ENCODE assay signal across 9 cellular contexts in genomic region chr5:100706796-100707195, GRCh38.
DNase-seq lines count a peak whose midpoint lies in the region; ATAC-seq and TF ChIP-seq lines count a peak whose summit lies in the region.
"Had no signal": no experiment of that assay in that cellular context is flagged by ENCODE, and none has a peak within 500 bp of the region (broad histone marks: within the 10 kb centered on the region; RNA-seq: fewer than 3 reads in every experiment).

No MANE protein-coding gene starts in this region.

- H3K9ac ChIP-seq in KMS-11 (no peak overlapping the region), mammary epithelial cell (ENCODE audit: insufficient read depth, low read length) (no peak overlapping the region)

- dilution Hi-C loops in mammary epithelial cell (cut with HindIII; ENCODE audit: low sequenced_read_pairs), result no loop called here

- no peaks in the 10 kb centered on the region for H3K27me3 ChIP-seq in KMS-11 (ENCODE audit: insufficient read depth, low read depth)
- no peaks in the 10 kb centered on the region for H3K27me3 ChIP-seq in mammary epithelial cell (ENCODE audit: insufficient read depth, low read length)

- no peaks in the 10 kb centered on the region for H3K27me3 Mint-ChIP-seq in neural crest cell (ENCODE audit: low read depth)

- H2AFZ ChIP-seq in KMS-11 (ENCODE audit: low read depth) (no peak overlapping the region), mammary epithelial cell (ENCODE audit: low read depth, low read length) (no peak overlapping the region)

- H3K4me1 ChIP-seq in KMS-11 (ENCODE audit: low read depth, poor library complexity, severe bottlenecking), result no peaks in the 10 kb centered on the region
- H3K4me1 ChIP-seq in mammary epithelial cell (ENCODE audit: insufficient read depth, low read length), result no peaks in the 10 kb centered on the region

- ATAC-seq in GM18519 (IDR thresholded peaks at IDR 0.05; ENCODE audit: low FRiP score, unreplicated experiment), result peak; percentile 65
- no peak for ATAC-seq in GM19035 (IDR thresholded peaks at IDR 0.05; ENCODE audit: unreplicated experiment)

- H3K27ac ChIP-seq in KMS-11 (no peak overlapping the region), mammary epithelial cell (ENCODE audit: insufficient read depth, low read depth, low read length) (no peak overlapping the region)

- H3K9me3 Mint-ChIP-seq in neural crest cell, result no peaks in the 10 kb centered on the region

- H3K79me2 ChIP-seq in KMS-11 (ENCODE audit: insufficient read depth, low read depth) (no peaks in the 10 kb centered on the region), mammary epithelial cell (ENCODE audit: insufficient read depth, low read length) (no peaks in the 10 kb centered on the region)

- no peak overlapping the region for H3K4me3 ChIP-seq in KMS-11 (IDR thresholded peaks at IDR 0.05; ENCODE audit: insufficient read depth, low read depth, low read length)
- no peak overlapping the region for H3K4me3 ChIP-seq in mammary epithelial cell (replicated peaks in 1 of 3; ENCODE audit: insufficient read depth in 1 of 3, low read depth in 2 of 3, low read length in 3 of 3)

- no TSS peak for BruUV-seq in mammary epithelial cell (replicated peaks; lab: Mats Ljungman, UMichigan)

- no peak overlapping the region for H3K4me3 Mint-ChIP-seq in neural crest cell
- H3K4me3 Mint-ChIP-seq: brain had no signal

- no peaks in the 10 kb centered on the region for H3K9me3 ChIP-seq in mammary epithelial cell (replicated peaks; ENCODE audit: insufficient read depth, low read length)

- no peak overlapping the region for H3K27ac Mint-ChIP-seq in neural crest cell (ENCODE audit: unreplicated experiment)
- H3K27ac Mint-ChIP-seq: brain had no signal

- H3K4me2 ChIP-seq in KMS-11 (no peak overlapping the region), mammary epithelial cell (ENCODE audit: insufficient read depth, low read depth, low read length) (no peak overlapping the region)

- WGBS in mammary epithelial cell (ENCODE audit: low coverage, missing lambda C conversion rate), result 67% methylated on average over 1 of the region's 1 CpG

- CTCF ChIA-PET in mammary epithelial cell (lab: Charles Lee; ENCODE audit: low non-redundant PET), result no interaction called here

- H4K20me1 ChIP-seq in KMS-11 (ENCODE audit: insufficient read depth) (no peaks in the 10 kb centered on the region), mammary epithelial cell (ENCODE audit: insufficient read depth, low read length) (no peaks in the 10 kb centered on the region)

- TF ChIP-seq CTCF in KMS-11 (conservative IDR thresholded peaks at IDR 0.05; ENCODE audit: low read depth, low read length), result peak; percentile 54
- peak; percentile 35 to 49 for TF ChIP-seq CTCF in mammary epithelial cell (conservative IDR thresholded peaks at IDR 0.05 in 1 of 2, IDR thresholded peaks at IDR 0.05 in 1 of 2; ENCODE audit: extremely low read depth in 1 of 2, insufficient read depth in 1 of 2, low read depth in 1 of 2, low read length in 2 of 2)
- peak; percentile 51 for TF ChIP-seq CTCF in neural crest cell (conservative IDR thresholded peaks at IDR 0.05)

- in situ Hi-C loops in mammary epithelial cell (cut with MboI; ENCODE audit: low sequenced_read_pairs in 2 of 2), result no loop called here
- in situ Hi-C loops in ACHN (cut with HindIII; ENCODE audit: low pct_ligation_motif_present, low pct_unique_long_range_greater_than_20kb, low sequenced_read_pairs), result no loop called here

- intact Hi-C loops in mammary epithelial cell (cut with micrococcal nuclease), result no loop called here

- DNase-seq in mammary epithelial cell (peak; percentile 7), neural crest cell (ENCODE audit: low read depth, low spot score) (no peak), ACHN (no peak), NCI-H146 treated with DMSO at 0.1 percent for 48 hours (lab: John Stamatoyannopoulos, UW; ENCODE audit: unreplicated experiment) (no peak), HuH-7.5 (ENCODE audit: low spot score) (no peak)

- no peaks in the 10 kb centered on the region for H3K36me3 ChIP-seq in KMS-11 (ENCODE audit: insufficient read depth)
- H3K36me3 ChIP-seq in mammary epithelial cell (ENCODE audit: insufficient read depth, low read length), result no peaks in the 10 kb centered on the region

- no peaks in the 10 kb centered on the region for H3K36me3 Mint-ChIP-seq in neural crest cell (ENCODE audit: low read depth)
- H3K36me3 Mint-ChIP-seq: brain had no signal

- H3K4me1 Mint-ChIP-seq in neural crest cell, result no peaks in the 10 kb centered on the region
- H3K4me1 Mint-ChIP-seq: brain had no signal
